Comparison of ENCODE assay signal across 38 cellular contexts in genomic region chr3:50557106-50557505, GRCh38. TPM values are rescaled to one million over a fixed set of nuclear protein-coding genes. Genes with fewer than 3 reads are reported as not detected.
"Had no signal": no experiment of that assay in that cellular context is flagged by ENCODE, and none has a peak within 500 bp of the region (broad histone marks: within the 10 kb centered on the region; RNA-seq: fewer than 3 reads in every experiment).

No MANE protein-coding gene starts in this region.

- H3K9me3 Mint-ChIP-seq: activated CD4-positive, alpha-beta memory T cell treated with anti-CD3 and anti-CD28 coated beads for 36 hours; activated CD4-positive, alpha-beta T cell treated with anti-CD3 and anti-CD28 coated beads, Interleukin-2, amount 10 ng/mL, durations not matched to agents 24 days and 14 days; activated CD8-positive, alpha-beta T cell treated with anti-CD3 and anti-CD28 coated beads for 36 hours; activated naive CD4-positive, alpha-beta T cell treated with anti-CD3 and anti-CD28 coated beads, Interleukin-2, amount 50 U/mL, for 24 hours; activated naive CD8-positive, alpha-beta T cell treated with anti-CD3 and anti-CD28 coated beads, Interleukin-2, amount 10 ng/mL, durations not matched to agents 7 days and 5 days; activated naive CD8-positive, alpha-beta T cell treated with anti-CD3 and anti-CD28 coated beads, Interleukin-2, amount 50 U/mL, for 24 hours; activated T-cell treated with anti-CD3 and anti-CD28 coated beads, Interleukin-2, amount 50 U/mL, for 4 hours; activated T-cell treated with anti-CD3 and anti-CD28 coated beads, Interleukin-2, amount 50 U/mL, for 72 hours; activated T-helper 2 cell treated with anti-CD3 and anti-CD28 coated beads, Interferon-gamma antibody, Interleukin-2, Interleukin-4, amounts not matched to agents 10 μg/mL and 5 μg/mL and 100 μg/mL, durations not matched to agents 14 hours and 24 hours and 36 hours; central memory CD8-positive, alpha-beta T cell; T-helper 1 cell treated with Interleukin-12 subunit alpha and Interleukin-12 subunit beta and Interleukin-4 antibody, amounts not matched to agents 30 μg/mL and 1 μg/mL, for 36 hours; T-helper 2 cell treated with Interferon-gamma antibody and Interleukin-4, amounts not matched to agents 5 μg/mL and 100 μg/mL, for 36 hours had no signal

- H3K4me1 ChIP-seq: ascending aorta had no signal

- H3K27ac Mint-ChIP-seq: activated CD4-positive, alpha-beta memory T cell treated with anti-CD3 and anti-CD28 coated beads for 36 hours; activated CD4-positive, alpha-beta T cell treated with anti-CD3 and anti-CD28 coated beads, Interleukin-2, amount 10 ng/mL, durations not matched to agents 24 days and 14 days; activated CD8-positive, alpha-beta T cell treated with anti-CD3 and anti-CD28 coated beads for 36 hours; activated naive CD4-positive, alpha-beta T cell treated with anti-CD3 and anti-CD28 coated beads, Interleukin-2, amount 50 U/mL, for 24 hours; activated naive CD8-positive, alpha-beta T cell; activated naive CD8-positive, alpha-beta T cell treated with anti-CD3 and anti-CD28 coated beads, Interleukin-2, amount 10 ng/mL, durations not matched to agents 7 days and 5 days; activated naive CD8-positive, alpha-beta T cell treated with anti-CD3 and anti-CD28 coated beads, Interleukin-2, amount 50 U/mL, for 24 hours; activated T-cell treated with anti-CD3 and anti-CD28 coated beads, Interleukin-2, amount 50 U/mL, for 72 hours; activated T-helper 2 cell treated with anti-CD3 and anti-CD28 coated beads, Interferon-gamma antibody, Interleukin-2, Interleukin-4, amounts not matched to agents 10 μg/mL and 5 μg/mL and 100 μg/mL, durations not matched to agents 14 hours and 24 hours and 36 hours; T-helper 1 cell treated with Interleukin-12 subunit alpha and Interleukin-12 subunit beta and Interleukin-4 antibody, amounts not matched to agents 30 μg/mL and 1 μg/mL, for 36 hours; T-helper 2 cell treated with Interferon-gamma antibody and Interleukin-4, amounts not matched to agents 5 μg/mL and 100 μg/mL, for 36 hours had no signal

- H3K4me3 Mint-ChIP-seq: activated CD4-positive, alpha-beta memory T cell treated with anti-CD3 and anti-CD28 coated beads for 36 hours; activated CD4-positive, alpha-beta T cell treated with anti-CD3 and anti-CD28 coated beads, Interleukin-2, amount 10 ng/mL, durations not matched to agents 24 days and 14 days; activated CD8-positive, alpha-beta T cell treated with anti-CD3 and anti-CD28 coated beads for 36 hours; activated naive CD4-positive, alpha-beta T cell treated with anti-CD3 and anti-CD28 coated beads, Interleukin-2, amount 50 U/mL, for 24 hours; activated naive CD8-positive, alpha-beta T cell; activated naive CD8-positive, alpha-beta T cell treated with anti-CD3 and anti-CD28 coated beads, Interleukin-2, amount 10 ng/mL, durations not matched to agents 7 days and 5 days; activated naive CD8-positive, alpha-beta T cell treated with anti-CD3 and anti-CD28 coated beads, Interleukin-2, amount 50 U/mL, for 24 hours; activated T-cell treated with anti-CD3 and anti-CD28 coated beads, Interleukin-2, amount 50 U/mL, for 4 hours; activated T-cell treated with anti-CD3 and anti-CD28 coated beads, Interleukin-2, amount 50 U/mL, for 72 hours; brain; central memory CD8-positive, alpha-beta T cell; T-helper 1 cell treated with Interleukin-12 subunit alpha and Interleukin-12 subunit beta and Interleukin-4 antibody, amounts not matched to agents 30 μg/mL and 1 μg/mL, for 36 hours; T-helper 2 cell treated with Interferon-gamma antibody and Interleukin-4, amounts not matched to agents 5 μg/mL and 100 μg/mL, for 36 hours had no signal

- DNase-seq: activated CD4-positive, alpha-beta memory T cell treated with anti-CD3 and anti-CD28 coated beads for 36 hours; activated CD4-positive, alpha-beta T cell treated with anti-CD3 and anti-CD28 coated beads for 4 hours; activated CD4-positive, alpha-beta T cell treated with anti-CD3 and anti-CD28 coated beads, Interleukin-2, amount 10 ng/mL, durations not matched to agents 24 days and 14 days; activated CD4-positive, alpha-beta T cell treated with anti-CD3 and anti-CD28 coated beads, Interleukin-2, amount 50 U/mL, for 1 hour; activated CD4-positive, alpha-beta T cell treated with anti-CD3 and anti-CD28 coated beads, Interleukin-2, amount 50 U/mL, for 4 hours; activated CD4-positive, CD25-positive, alpha-beta regulatory T cell; activated CD8-positive, alpha-beta memory T cell treated with anti-CD3 and anti-CD28 coated beads, Interleukin-2, amount 50 U/mL, for 4 hours; activated CD8-positive, alpha-beta T cell treated with anti-CD3 and anti-CD28 coated beads for 36 hours; activated effector memory CD4-positive, alpha-beta T cell treated with Interleukin-2 at 50 U/mL for 16 hours; activated gamma-delta T cell; activated naive CD4-positive, alpha-beta T cell treated with Interleukin-2 at 50 U/mL for 16 hours; activated naive CD8-positive, alpha-beta T cell treated with anti-CD3 and anti-CD28 coated beads, Interleukin-2, amount 10 ng/mL, durations not matched to agents 7 days and 5 days; activated naive CD8-positive, alpha-beta T cell treated with anti-CD3 and anti-CD28 coated beads, Interleukin-2, amount 50 U/mL, for 24 hours; activated T-cell treated with anti-CD3 and anti-CD28 coated beads for 4 hours; activated T-cell treated with anti-CD3 and anti-CD28 coated beads, Interleukin-2, amount 50 U/mL, for 1 hour; activated T-cell treated with anti-CD3 and anti-CD28 coated beads, Interleukin-2, amount 50 U/mL, for 4 hours; activated T-cell treated with anti-CD3 and anti-CD28 coated beads, Interleukin-2, amount 50 U/mL, for 72 hours; amygdala; anterior cingulate cortex; caudate nucleus; cerebellar nuclear complex; SW 1271; T-helper 1 cell; T-helper 2 cell; T-helper 9 cell had no signal

- H3K27me3 ChIP-seq: ascending aorta, cardiac muscle cell had no signal

- H3K36me3 ChIP-seq: ascending aorta, cardiac muscle cell had no signal

- ATAC-seq: activated CD4-positive, CD25-positive, alpha-beta regulatory T cell treated with anti-CD3 and anti-CD28 coated beads, Interleukin-2, amount 50 U/mL, for 24 hours; activated CD8-positive, alpha-beta T cell treated with anti-CD3 and anti-CD28 coated beads for 36 hours; activated naive CD8-positive, alpha-beta T cell treated with anti-CD3 and anti-CD28 coated beads, Interleukin-2, amount 50 U/mL, for 24 hours; activated T-cell treated with anti-CD3 and anti-CD28 coated beads, Interleukin-2, amount 50 U/mL, for 4 hours; activated T-cell treated with anti-CD3 and anti-CD28 coated beads, Interleukin-2, amount 50 U/mL, for 72 hours had no signal

- H3K27ac ChIP-seq: ascending aorta, cardiac muscle cell, VCaP had no signal

- H3K4me1 Mint-ChIP-seq: activated naive CD4-positive, alpha-beta T cell treated with anti-CD3 and anti-CD28 coated beads, Interleukin-2, amount 50 U/mL, for 24 hours; activated naive CD8-positive, alpha-beta T cell treated with anti-CD3 and anti-CD28 coated beads, Interleukin-2, amount 50 U/mL, for 24 hours had no signal

- H3K27me3 Mint-ChIP-seq: activated CD4-positive, alpha-beta memory T cell treated with anti-CD3 and anti-CD28 coated beads for 36 hours; activated CD8-positive, alpha-beta T cell treated with anti-CD3 and anti-CD28 coated beads for 36 hours; activated naive CD4-positive, alpha-beta T cell treated with anti-CD3 and anti-CD28 coated beads, Interleukin-2, amount 50 U/mL, for 24 hours; activated naive CD8-positive, alpha-beta T cell; activated naive CD8-positive, alpha-beta T cell treated with anti-CD3 and anti-CD28 coated beads, Interleukin-2, amount 10 ng/mL, durations not matched to agents 7 days and 5 days; central memory CD8-positive, alpha-beta T cell had no signal

- H3K9me3 ChIP-seq: ascending aorta had no signal

- H3K4me3 ChIP-seq: ascending aorta, cardiac muscle cell had no signal

- FAIRE-seq: bronchial epithelial cell, TTC549 had no signal

- H3K36me3 Mint-ChIP-seq: activated CD4-positive, alpha-beta memory T cell treated with anti-CD3 and anti-CD28 coated beads for 36 hours; activated naive CD4-positive, alpha-beta T cell treated with anti-CD3 and anti-CD28 coated beads, Interleukin-2, amount 50 U/mL, for 24 hours; activated naive CD8-positive, alpha-beta T cell; brain had no signal

RNA-seq across cellular contexts. Expression of gene CACNA2D2, which starts 53.7 kb away (rescaled TPM):
- total RNA-seq: bronchial epithelial cell had no signal
